Comparison of ENCODE assay signal across 9 cellular contexts in the genomic region with DNA sequence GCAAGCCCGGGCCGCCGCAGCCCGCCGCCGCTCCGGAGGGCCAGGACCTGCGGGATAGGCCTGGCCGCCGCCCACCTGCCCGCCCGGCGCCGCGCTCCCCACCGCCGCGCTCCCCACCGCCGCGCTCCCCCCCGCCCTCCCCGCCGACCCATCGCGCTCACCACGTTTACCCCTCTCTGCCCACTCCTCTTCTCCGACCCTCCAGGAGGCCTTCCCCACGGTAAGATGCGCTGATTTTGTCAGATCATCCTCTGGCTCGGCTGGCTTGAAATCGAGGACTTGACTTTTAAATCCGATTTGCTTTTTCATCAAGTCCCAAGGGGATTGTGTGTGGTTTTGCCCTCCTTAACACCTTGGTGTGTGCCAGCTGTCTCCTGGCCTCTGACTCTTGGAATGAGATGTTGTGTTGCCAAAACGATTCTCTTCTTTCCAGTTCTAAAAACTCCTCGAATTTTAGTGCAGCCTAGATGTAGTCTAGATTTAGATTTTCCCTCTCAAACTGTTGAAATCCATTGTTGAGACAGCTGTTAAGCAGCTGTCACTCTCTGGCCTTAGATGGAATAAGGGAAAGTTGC. TPM values are rescaled to one million over a fixed set of nuclear protein-coding genes. Genes with fewer than 3 reads are reported as not detected.
DNase-seq lines count a peak whose midpoint lies in the region; ATAC-seq, FAIRE-seq and TF ChIP-seq lines count a peak whose summit lies in the region.
"Had no signal": no experiment of that assay in that cellular context is flagged by ENCODE, and none has a peak within 500 bp of the region (broad histone marks: within the 10 kb centered on the region; RNA-seq: fewer than 3 reads in every experiment).

No MANE protein-coding gene starts in this region.

- TF ChIP-seq RAD21 in K562 (CRISPR knock-in tag; conservative IDR thresholded peaks at IDR 0.05 in 1 of 2, IDR thresholded peaks at IDR 0.05 in 1 of 2): no peak

- H4K20me1 ChIP-seq in K562 (replicated peaks; ENCODE audit: control insufficient read depth, insufficient read depth, low read length): 0 out of 2 replicates have a peak, but pooled peaks cover 7% of the 10 kb centered on the region

- H3K27me3 ChIP-seq in HUES64 (ENCODE audit: insufficient read depth, low read length): no peaks in the 10 kb centered on the region
- no peaks in the 10 kb centered on the region for H3K27me3 ChIP-seq in K562 (ENCODE audit: control insufficient read depth in 2 of 2, insufficient read depth in 2 of 2, low read length in 2 of 2)
- H3K27me3 ChIP-seq in right lobe of liver: no peaks in the 10 kb centered on the region
- H3K27me3 ChIP-seq in tibial artery: no peaks in the 10 kb centered on the region

- H3K4me2 ChIP-seq in K562 (ENCODE audit: insufficient read depth, low read length): peak overlapping the region; percentile 90

- POLR2A ChIA-PET in K562 (lab: Yijun Ruan, JAX): interaction anchor here (0.6 kb wide), 1 partner anchor 172 kb away, joined by 4 read pairs; no protein-coding TSS in a partner anchor

- no peaks in the 10 kb centered on the region for H3K9me1 ChIP-seq in K562 (ENCODE audit: control insufficient read depth, insufficient read depth, low read length)

- no peak for TF ChIP-seq CTCF in D721Med (IDR thresholded peaks at IDR 0.05; ENCODE audit: insufficient read depth, missing control alignments)
- TF ChIP-seq CTCF in K562 (IDR thresholded peaks at IDR 0.05 in 2 of 3, conservative IDR thresholded peaks at IDR 0.05 in 1 of 3; ENCODE audit: insufficient read depth in 2 of 3, low read depth in 1 of 3, low read length in 3 of 3): no peak
- no peak for TF ChIP-seq CTCF in right lobe of liver (IDR thresholded peaks at IDR 0.05)
- TF ChIP-seq CTCF in tibial artery (IDR thresholded peaks at IDR 0.05): no peak

- TF ChIP-seq POLR2A in K562 (conservative IDR thresholded peaks at IDR 0.05): no peak
- no peak for TF ChIP-seq POLR2A in right lobe of liver (IDR thresholded peaks at IDR 0.05)

- peak; percentile 47 for DNase-seq in D721Med (ENCODE audit: insufficient read length, low spot score)
- DNase-seq in K562 (ENCODE audit: extremely low read depth in 1 of 4, low spot score in 3 of 4): peak in 3 of 4 experiments; percentile 44 to 54 (median 50)
- DNase-seq in right lobe of liver: no peak
- DNase-seq in tibial artery: no peak
- no peak for DNase-seq in inferior parietal cortex (ENCODE audit: extremely low spot score)
- DNase-seq in DMS79 (lab: John Stamatoyannopoulos, UW): no peak
- no peak for DNase-seq in DMS153 (lab: John Stamatoyannopoulos, UW)

- peak; percentile 61 for ATAC-seq in K562
- ATAC-seq in right lobe of liver: no peak

- H3K9me3 ChIP-seq in HUES64 (ENCODE audit: insufficient read depth, low read depth, low read length) (no peaks in the 10 kb centered on the region), K562 (replicated peaks; ENCODE audit: control insufficient read depth, insufficient read depth, low read depth, low read length) (no peaks in the 10 kb centered on the region), right lobe of liver (no peaks in the 10 kb centered on the region), tibial artery (no peaks in the 10 kb centered on the region)

- peak overlapping the region; percentile 75 for H3K4me3 ChIP-seq in HUES64 (ENCODE audit: low read length)
- H3K4me3 ChIP-seq in K562: peak overlapping the region; percentile 56
- peak overlapping the region; percentile 80 to 81 (median 81) for H3K4me3 ChIP-seq in right lobe of liver
- H3K4me3 ChIP-seq in tibial artery: peak overlapping the region; percentile 73 to 89

- peak overlapping the region; percentile 93 for H3K9ac ChIP-seq in HUES64 (ENCODE audit: low read depth, low read length)
- H3K9ac ChIP-seq in K562 (ENCODE audit: insufficient read depth in 1 of 2, low read depth in 2 of 2, low read length in 2 of 2): peak overlapping the region; percentile 91 to 98

- intact Hi-C loops in K562 (cut with micrococcal nuclease) (no loop called here), right lobe of liver (cut with DNase I) (no loop called here), tibial artery (cut with DNase I; ENCODE audit: low total_unique reads) (no loop called here)

- BruUV-seq in K562 (replicated peaks; lab: Mats Ljungman, UMichigan): no TSS peak

- peaks cover 66% of the 10 kb centered on the region for H3K79me2 ChIP-seq in K562 (ENCODE audit: control insufficient read depth, insufficient read depth, low read length)

- H3K36me3 ChIP-seq in HUES64 (ENCODE audit: insufficient read depth, low read length) (peaks cover 44% of the 10 kb centered on the region), K562 (ENCODE audit: control insufficient read depth, insufficient read depth, low read length) (peaks cover 64% of the 10 kb centered on the region), right lobe of liver (peaks cover 0 to 44% (median 21%) of the 10 kb centered on the region in 4 donors), tibial artery (peaks cover 35 to 40% (median 40%) of the 10 kb centered on the region in 3 donors)

- in situ Hi-C loops in K562 (cut with MboI): no loop called here

- peak overlapping the region; percentile 87 for H3K27ac ChIP-seq in HUES64 (ENCODE audit: low read depth, low read length)
- peak overlapping the region; percentile 95 for H3K27ac ChIP-seq in K562 (ENCODE audit: extremely low read depth, low read depth, low read length)
- peak overlapping the region; percentile 79 to 91 (median 89) for H3K27ac ChIP-seq in right lobe of liver
- peak overlapping the region; percentile 83 to 91 for H3K27ac ChIP-seq in tibial artery

- 4% methylated on average over 35 of the region's 35 CpGs for WGBS in HUES64
- under 1% methylated on average over 13 of the region's 35 CpGs for WGBS in K562 (ENCODE audit: insufficient coverage, low coverage, missing lambda C conversion rate)
- 5% methylated on average over 6 of the region's 35 CpGs for WGBS in right lobe of liver (ENCODE audit: insufficient coverage, low coverage, low lambda C conversion rate, missing lambda C conversion rate)

- TF ChIP-seq EP300 in K562 (IDR thresholded peaks at IDR 0.05; ENCODE audit: low read length): no peak

- H3K4me1 ChIP-seq in HUES64 (ENCODE audit: insufficient read depth, low read length): no peaks in the 10 kb centered on the region
- peaks cover 6 to 15% of the 10 kb centered on the region in 2 experiments; a peak in 4 of 5 replicates for H3K4me1 ChIP-seq in K562 (replicated peaks in 1 of 2; ENCODE audit: control insufficient read depth in 2 of 2, insufficient read depth in 2 of 2, low read length in 2 of 2)
- peaks cover 0 to 10% (median 4%) of the 10 kb centered on the region in 4 donors for H3K4me1 ChIP-seq in right lobe of liver
- H3K4me1 ChIP-seq in tibial artery: peaks cover 0 to 27% (median 21%) of the 10 kb centered on the region in 4 donors

- CTCF ChIA-PET in K562 (lab: Yijun Ruan, JAX; ENCODE audit: low intra/inter-chr PET ratio): no interaction called here

- H2AFZ ChIP-seq in K562 (ENCODE audit: low read depth, low read length): no peak overlapping the region; the same call in 1 of the 2 replicates

- FAIRE-seq in D721Med (lab: Jason Lieb, UNC): no peak
- no peak for FAIRE-seq in K562 (lab: Jason Lieb, UNC)
- FAIRE-seq: TTC549 had no signal

TF ChIP-seq in K562, 482 proteins besides CTCF, POLR2A, EP300 and RAD21 (continues in another document):
- TF ChIP-seq RFX7 (CRISPR knock-in tag; IDR thresholded peaks at IDR 0.05): no peak

RNA-seq across cellular contexts. Expression of a gene that starts 0.7 kb away (rescaled TPM):
- polyA plus RNA-seq in HUES64 (2013, experiment 1 of 2): 38.9 TPM
- polyA plus RNA-seq in HUES64 (2013, experiment 2 of 2): 41.6 TPM
- total RNA-seq in K562 (2011; cell fraction: chromatin; rRNA removed; ENCODE audit: low replicate concordance): 70.8 and 99.4 TPM in 2 replicates
- 62.4 and 63.6 TPM in 2 replicates for total RNA-seq in K562 (2011; cell fraction: nucleolus; rRNA removed)
- 76.9 and 115 TPM in 2 replicates for total RNA-seq in K562 (2011; cell fraction: nucleoplasm; rRNA removed)
- total RNA-seq in K562 (2014; rRNA removed) (10.8 and 17.5 TPM in 2 replicates), K562 (2014; rRNA removed; fragmentation: Illumina TruSeq; extraction: Trizol) (14.5 and 14.6 TPM in 2 replicates), K562 (2015; rRNA removed; fragmentation: Illumina TruSeq; extraction: Trizol) (12.5 and 16.0 TPM in 2 replicates), K562 (2021) (99.6 and 112 TPM in 2 replicates), right lobe of liver (10 to 100 TPM; 14.2 to 19.0 (median 16.6) TPM)
- polyA plus RNA-seq in K562 (2011; rRNA removed) (8.7 and 10.2 TPM in 2 replicates), K562 (2014; fragmentation: Illumina TruSeq; extraction: Trizol) (87.0 and 95.4 TPM in 2 replicates), K562 (2014; fragmentation: Nextera tagmentation; extraction: Ambion mirVana) (1 to 10 TPM; 3.6 to 3.8 TPM), K562 (2014; rRNA removed) (32.9 and 38.7 TPM in 2 replicates)
- polyA plus RNA-seq in K562 (2011; cell fraction: cytosol; rRNA removed): 10.1 and 14.9 TPM in 2 replicates
- 25.1 and 42.7 TPM in 2 replicates for polyA plus RNA-seq in K562 (2011; cell fraction: nucleus; rRNA removed)
- 63.1 and 66.9 TPM in 2 replicates for polyA plus RNA-seq in K562 (2012)
- polyA minus RNA-seq in K562 (2011; rRNA and poly(A)+ RNA removed): 14.0 and 17.1 TPM in 2 replicates
- polyA minus RNA-seq in K562 (2011; cell fraction: cytosol; rRNA and poly(A)+ RNA removed): 33.3 and 39.8 TPM in 2 replicates
- polyA minus RNA-seq in K562 (2011; cell fraction: nucleus; rRNA and poly(A)+ RNA removed): 13.3 and 15.6 TPM in 2 replicates

RNA-seq across cellular contexts. Expression of a gene that starts 43.6 kb away (rescaled TPM):
- not detected for polyA plus RNA-seq in HUES64 (2013, experiment 1 of 2)
- not detected for polyA plus RNA-seq in HUES64 (2013, experiment 2 of 2)
- not detected in 2 replicates for total RNA-seq in K562 (2011; cell fraction: chromatin; rRNA removed; ENCODE audit: low replicate concordance)
- total RNA-seq in K562 (2011; cell fraction: nucleolus; rRNA removed): not detected in 2 replicates
- not detected in 2 replicates for total RNA-seq in K562 (2011; cell fraction: nucleoplasm; rRNA removed)
- not detected in 2 replicates for total RNA-seq in K562 (2014; rRNA removed)
- not detected in 2 replicates for total RNA-seq in K562 (2014; rRNA removed; fragmentation: Illumina TruSeq; extraction: Trizol)
- not detected in 2 replicates for total RNA-seq in K562 (2015; rRNA removed; fragmentation: Illumina TruSeq; extraction: Trizol)
- total RNA-seq in K562 (2021): not detected in 2 replicates
- not detected in 2 replicates for polyA plus RNA-seq in K562 (2011; rRNA removed)
- not detected in 2 replicates for polyA plus RNA-seq in K562 (2011; cell fraction: cytosol; rRNA removed)
- 0.18 TPM in 1 of 2 replicates, not detected in the other for polyA plus RNA-seq in K562 (2011; cell fraction: nucleus; rRNA removed)
- polyA plus RNA-seq in K562 (2012): 0.58 TPM in 1 of 2 replicates, not detected in the other
- not detected in 2 replicates for polyA plus RNA-seq in K562 (2014; fragmentation: Illumina TruSeq; extraction: Trizol)
- not detected for polyA plus RNA-seq in K562 (2014; fragmentation: Nextera tagmentation; extraction: Ambion mirVana)
- not detected in 2 replicates for polyA plus RNA-seq in K562 (2014; rRNA removed)
- not detected in 2 replicates for polyA minus RNA-seq in K562 (2011; rRNA and poly(A)+ RNA removed)
- polyA minus RNA-seq in K562 (2011; cell fraction: cytosol; rRNA and poly(A)+ RNA removed): not detected in 2 replicates
- polyA minus RNA-seq in K562 (2011; cell fraction: nucleus; rRNA and poly(A)+ RNA removed): not detected in 2 replicates
- total RNA-seq in right lobe of liver: under 1 TPM in 4 of 6 experiments, not detected in 2; 0.35 to 0.88 (median 0.72) TPM

Comparison
In these comparisons a context has a peak if more than half of its experiments do, and no peak if none do; other contexts are left out.
1. DNase-seq: peak in D721Med (single experiment) and K562 (3 of 4); none in right lobe of liver (0 of 3), tibial artery (0 of 2), inferior parietal cortex (single experiment), DMS79 (single experiment) and DMS153 (single experiment).
2. Peak in every context shown above with its lines, with median percentiles within 50 percentile points of each other: H3K27ac ChIP-seq and H3K4me3 ChIP-seq.